Comparison of ENCODE assay signal across 1 cellular context in the genomic region with DNA sequence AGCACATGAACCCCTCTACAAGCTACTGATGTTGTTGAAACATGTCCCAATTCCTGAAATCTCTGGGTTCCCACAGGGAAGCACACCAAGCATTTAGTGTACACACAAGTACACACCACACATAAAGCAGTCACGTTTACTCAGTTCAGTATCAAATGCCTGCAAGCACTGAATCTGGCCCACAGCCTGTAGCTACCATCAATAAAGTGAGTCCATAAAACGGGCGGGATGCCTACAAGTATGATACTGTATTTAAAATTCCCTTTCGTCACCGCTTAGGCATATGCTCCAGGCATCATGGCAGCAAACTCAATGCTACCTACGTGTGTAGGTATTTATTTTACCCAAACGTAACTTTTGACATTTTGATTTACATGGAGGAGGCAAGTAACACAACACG.
TF ChIP-seq lines count a peak whose summit lies in the region.

No MANE protein-coding gene starts in this region.

TF ChIP-seq in K562, 482 proteins besides CTCF, POLR2A, EP300 and RAD21:
- TF ChIP-seq CCNT2 (IDR thresholded peaks at IDR 0.05; ENCODE audit: borderline replicate concordance, extremely low read depth, insufficient read length, low read depth, low read length) (no peak), XRCC3 (IDR thresholded peaks at IDR 0.05) (no peak), TBP (optimal IDR thresholded peaks at IDR 0.05; ENCODE audit: low read depth, low read length) (no peak)
TF ChIP-seq in K562: peak in this region for 0.
